ENCODE assay signal across 19 cellular contexts in genomic region chr1:116814935-116815334, GRCh38.
DNase-seq lines count a peak whose midpoint lies in the region; ATAC-seq and TF ChIP-seq lines count a peak whose summit lies in the region.
"Had no signal": no experiment of that assay in that cellular context is flagged by ENCODE, and none has a peak within 500 bp of the region (broad histone marks: within the 10 kb centered on the region; RNA-seq: fewer than 3 reads in every experiment).

No MANE protein-coding gene starts in this region.

- intact Hi-C loops in activated CD4-positive, alpha-beta T cell treated with anti-CD3 and anti-CD28 coated beads, Interleukin-2, amount 10 ng/mL, durations not matched to agents 24 days and 14 days (cut with micrococcal nuclease) = loop anchor here (1.0 kb wide), 2 partner anchors 9 to 46 kb away; no protein-coding TSS in a partner anchor

- peaks cover 46% of the 10 kb centered on the region for H3K4me1 ChIP-seq in CD8-positive, alpha-beta memory T cell (ENCODE audit: insufficient read depth, low read length)
- no peaks in the 10 kb centered on the region for H3K4me1 ChIP-seq in upper lobe of left lung
- H3K4me1 ChIP-seq: breast epithelium, right lobe of liver, stomach had no signal

- H3K27me3 Mint-ChIP-seq in activated CD4-positive, alpha-beta T cell treated with anti-CD3 and anti-CD28 coated beads, Interleukin-2, amount 10 ng/mL, durations not matched to agents 24 days and 14 days = no peaks in the 10 kb centered on the region
- no peaks in the 10 kb centered on the region for H3K27me3 Mint-ChIP-seq in CD8-positive, alpha-beta memory T cell
- H3K27me3 Mint-ChIP-seq in central memory CD8-positive, alpha-beta T cell = no peaks in the 10 kb centered on the region
- H3K27me3 Mint-ChIP-seq: type B pancreatic cell had no signal

- H3K36me3 Mint-ChIP-seq in activated CD4-positive, alpha-beta T cell treated with anti-CD3 and anti-CD28 coated beads, Interleukin-2, amount 10 ng/mL, durations not matched to agents 24 days and 14 days (ENCODE audit: low read depth) = peaks cover 27% of the 10 kb centered on the region
- peaks cover 10 to 31% (median 21%) of the 10 kb centered on the region in 3 donors for H3K36me3 Mint-ChIP-seq in CD8-positive, alpha-beta memory T cell
- H3K36me3 Mint-ChIP-seq in central memory CD8-positive, alpha-beta T cell (ENCODE audit: insufficient read depth) = peaks cover 10% of the 10 kb centered on the region
- H3K36me3 Mint-ChIP-seq: type B pancreatic cell had no signal

- CTCF ChIA-PET in CD8-positive, alpha-beta memory T cell (lab: Charles Lee) = interaction anchor here (1.0 to 8.7 kb wide), 7 partner anchors 8 to 159 kb away, joined by 3 to 172 read pairs (median 19); partner anchors contain the start of gene CD2

- H3K9me3 Mint-ChIP-seq in activated CD4-positive, alpha-beta T cell treated with anti-CD3 and anti-CD28 coated beads, Interleukin-2, amount 10 ng/mL, durations not matched to agents 24 days and 14 days = peaks cover 9% of the 10 kb centered on the region
- H3K9me3 Mint-ChIP-seq in CD8-positive, alpha-beta memory T cell = peaks cover 15 to 27% (median 23%) of the 10 kb centered on the region in 5 donors
- H3K9me3 Mint-ChIP-seq in central memory CD8-positive, alpha-beta T cell = peaks cover 20% of the 10 kb centered on the region

- no peak for DNase-seq in activated CD4-positive, alpha-beta T cell treated with anti-CD3 and anti-CD28 coated beads, Interleukin-2, amount 10 ng/mL, durations not matched to agents 24 days and 14 days
- no peak for DNase-seq in activated CD4-positive, alpha-beta T cell treated with anti-CD3 and anti-CD28 coated beads for 4 hours
- DNase-seq in CD8-positive, alpha-beta memory T cell = no peak
- peak; percentile 55 for DNase-seq in activated T-cell treated with anti-CD3 and anti-CD28 coated beads, Interleukin-2, amount 50 U/mL, for 48 hours
- DNase-seq in central memory CD8-positive, alpha-beta T cell (ENCODE audit: low spot score in 2 of 2) = no peak
- DNase-seq in coronary artery (ENCODE audit: low spot score) (no peak), upper lobe of left lung (no peak)
- DNase-seq: amniotic stem cell, BE2C, KG1, NCI-H1694 treated with DMSO at 0.1 percent for 48 hours, NCI-H2171 treated with DMSO at 0.1 percent for 48 hours, right lobe of liver, stomach had no signal

- TF ChIP-seq CTCF in coronary artery (IDR thresholded peaks at IDR 0.05) = no peak
- no peak for TF ChIP-seq CTCF in upper lobe of left lung (IDR thresholded peaks at IDR 0.05)

- H3K4me3 ChIP-seq in CD8-positive, alpha-beta memory T cell (ENCODE audit: low read length) = no peak overlapping the region
- H3K4me3 ChIP-seq in coronary artery (no peak overlapping the region), upper lobe of left lung (no peak overlapping the region)
- H3K4me3 ChIP-seq: breast epithelium, right lobe of liver, stomach had no signal

- 84 to 92% methylated on average over 2 of the region's 2 CpGs for WGBS in upper lobe of left lung, 2 donors

- peak overlapping the region; percentile 94 for H3K27ac Mint-ChIP-seq in activated CD4-positive, alpha-beta T cell treated with anti-CD3 and anti-CD28 coated beads, Interleukin-2, amount 10 ng/mL, durations not matched to agents 24 days and 14 days
- peak overlapping the region; percentile 22 to 80 (median 65) for H3K27ac Mint-ChIP-seq in CD8-positive, alpha-beta memory T cell
- peak overlapping the region; percentile 46 for H3K27ac Mint-ChIP-seq in central memory CD8-positive, alpha-beta T cell (ENCODE audit: low read depth)
- H3K27ac Mint-ChIP-seq: type B pancreatic cell had no signal

- no peaks in the 10 kb centered on the region for H3K27me3 ChIP-seq in CD8-positive, alpha-beta memory T cell (ENCODE audit: insufficient read depth, low read length, poor library complexity, severe bottlenecking)
- no peaks in the 10 kb centered on the region for H3K27me3 ChIP-seq in upper lobe of left lung
- H3K27me3 ChIP-seq: BE2C, breast epithelium, right lobe of liver, stomach had no signal

- peaks cover 64% of the 10 kb centered on the region for H3K4me1 Mint-ChIP-seq in activated CD4-positive, alpha-beta T cell treated with anti-CD3 and anti-CD28 coated beads, Interleukin-2, amount 10 ng/mL, durations not matched to agents 24 days and 14 days
- peaks cover 60 to 77% (median 70%) of the 10 kb centered on the region in 3 donors for H3K4me1 Mint-ChIP-seq in CD8-positive, alpha-beta memory T cell
- H3K4me1 Mint-ChIP-seq in central memory CD8-positive, alpha-beta T cell = peaks cover 50% of the 10 kb centered on the region

- no peak for ATAC-seq in central memory CD8-positive, alpha-beta T cell (replicated peaks; ENCODE audit: extremely low read depth, poor library complexity, severe bottlenecking)
- ATAC-seq in HG03135 (IDR thresholded peaks at IDR 0.05; ENCODE audit: unreplicated experiment) = no peak
- ATAC-seq in upper lobe of left lung (ENCODE audit: low FRiP score in 2 of 2) = no peak
- ATAC-seq: right lobe of liver, SK-N-SH treated with all-trans-retinoic acid at 6 μM for 48 hours had no signal

- TF ChIP-seq POLR2A in upper lobe of left lung (IDR thresholded peaks at IDR 0.05) = no peak

- POLR2A ChIA-PET in CD8-positive, alpha-beta memory T cell (lab: Charles Lee) = interaction anchor here (1.3 to 2.9 kb wide), 5 partner anchors 8 to 77 kb away, joined by 3 to 40 read pairs (median 25); no protein-coding TSS in a partner anchor

- H3K36me3 ChIP-seq in CD8-positive, alpha-beta memory T cell (ENCODE audit: insufficient read depth, low read length) = no peaks in the 10 kb centered on the region
- no peaks in the 10 kb centered on the region for H3K36me3 ChIP-seq in upper lobe of left lung
- H3K36me3 ChIP-seq: BE2C, breast epithelium, right lobe of liver, stomach had no signal

- H3K4me3 Mint-ChIP-seq in activated CD4-positive, alpha-beta T cell treated with anti-CD3 and anti-CD28 coated beads, Interleukin-2, amount 10 ng/mL, durations not matched to agents 24 days and 14 days = peak overlapping the region; percentile 43
- peak overlapping the region in 3 of 7 donors; percentile 12 to 36 (median 32) for H3K4me3 Mint-ChIP-seq in CD8-positive, alpha-beta memory T cell
- H3K4me3 Mint-ChIP-seq in central memory CD8-positive, alpha-beta T cell = no peak overlapping the region
- H3K4me3 Mint-ChIP-seq: neural crest cell, type B pancreatic cell had no signal

- TF ChIP-seq EP300 in upper lobe of left lung (IDR thresholded peaks at IDR 0.05) = no peak

- peaks cover 11% of the 10 kb centered on the region for H3K9me3 ChIP-seq in CD8-positive, alpha-beta memory T cell (ENCODE audit: low read length)
- peaks cover 0 to 13% (median 2%) of the 10 kb centered on the region in 4 donors for H3K9me3 ChIP-seq in upper lobe of left lung
- H3K9me3 ChIP-seq: BE2C, breast epithelium had no signal

- H3K27ac ChIP-seq in CD8-positive, alpha-beta memory T cell (ENCODE audit: low read depth, low read length) = no peak overlapping the region
- H3K27ac ChIP-seq in coronary artery = no peak overlapping the region
- no peak overlapping the region for H3K27ac ChIP-seq in upper lobe of left lung
- H3K27ac ChIP-seq: breast epithelium, right lobe of liver, stomach had no signal

Comparison
In these comparisons a context has a peak if more than half of its experiments do, and no peak if none do; other contexts are left out.
1. DNase-seq: peak in activated T-cell treated with anti-CD3 and anti-CD28 coated beads, Interleukin-2, amount 50 U/mL, for 48 hours (2 of 2); none in activated CD4-positive, alpha-beta T cell treated with anti-CD3 and anti-CD28 coated beads, Interleukin-2, amount 10 ng/mL, durations not matched to agents 24 days and 14 days (single experiment), activated CD4-positive, alpha-beta T cell treated with anti-CD3 and anti-CD28 coated beads for 4 hours (0 of 2), CD8-positive, alpha-beta memory T cell (0 of 5), central memory CD8-positive, alpha-beta T cell (0 of 2), coronary artery (single experiment) and upper lobe of left lung (0 of 2).
2. Peak in every context shown above with its lines, with median percentiles within 50 percentile points of each other: H3K27ac Mint-ChIP-seq.